Comparison of ENCODE assay signal across 15 cellular contexts in the genomic region with DNA sequence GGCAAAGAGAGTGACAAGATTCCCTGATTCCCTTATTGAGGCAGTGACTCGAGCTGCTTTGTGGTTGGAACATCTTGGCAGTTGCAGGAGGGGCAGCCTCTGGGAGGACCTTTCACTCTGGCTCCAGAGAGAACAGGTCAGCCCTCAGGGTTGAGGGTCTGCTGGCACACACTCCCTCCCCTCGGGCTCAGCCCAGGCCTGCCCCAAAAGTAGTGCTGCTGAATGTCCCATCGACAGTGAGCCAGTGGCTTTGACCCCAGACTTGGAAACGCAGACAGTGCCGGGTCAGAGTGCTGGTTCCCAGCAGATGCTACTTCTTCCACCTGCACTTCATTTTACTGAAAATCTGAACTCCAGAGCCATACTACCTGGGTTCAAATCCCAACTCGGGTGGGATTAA. TPM values are rescaled to one million over a fixed set of nuclear protein-coding genes. Genes with fewer than 3 reads are reported as not detected.
DNase-seq lines count a peak whose midpoint lies in the region; ATAC-seq and TF ChIP-seq lines count a peak whose summit lies in the region.
"Had no signal": no experiment of that assay in that cellular context is flagged by ENCODE, and none has a peak within 500 bp of the region (broad histone marks: within the 10 kb centered on the region; RNA-seq: fewer than 3 reads in every experiment).

No MANE protein-coding gene starts in this region.

- H3K27me3 ChIP-seq in MG63 (no peaks in the 10 kb centered on the region), suprapubic skin (peaks cover 16% of the 10 kb centered on the region), spleen (replicated peaks in 1 of 7) (peaks cover 0 to 12% (median 2%) of the 10 kb centered on the region in 7 donors)
- H3K27me3 ChIP-seq: BLaER1 treated with 17β-estradiol and CSF1 and Interleukin-3, amounts not matched to agents 10 nM and 100 nM had no signal

- WGBS in suprapubic skin = 62% methylated on average over 6 of the region's 6 CpGs
- WGBS in spleen, 5 donors = 73 to 75% (median 73%) methylated on average over 6 of the region's 6 CpGs

- H3K27ac Mint-ChIP-seq in neural crest cell (ENCODE audit: unreplicated experiment) = peak overlapping the region; percentile 71

- no peaks in the 10 kb centered on the region for H3K4me1 Mint-ChIP-seq in neural crest cell

- no peak for ATAC-seq in GM19467 (IDR thresholded peaks at IDR 0.05; ENCODE audit: unreplicated experiment)
- ATAC-seq: Panc1 had no signal

- H3K27ac ChIP-seq in coronary artery (no peak overlapping the region), suprapubic skin (no peak overlapping the region), spleen (no peak overlapping the region)
- H3K27ac ChIP-seq: BLaER1 treated with 17β-estradiol and CSF1 and Interleukin-3, amounts not matched to agents 10 nM and 100 nM had no signal

- TF ChIP-seq POLR2A in suprapubic skin (IDR thresholded peaks at IDR 0.05) = no peak
- TF ChIP-seq POLR2A in spleen (IDR thresholded peaks at IDR 0.05) = no peak

- intact Hi-C loops in spleen (cut with DNase I; ENCODE audit: low total_unique reads) = no loop called here

- TF ChIP-seq EP300 in suprapubic skin (IDR thresholded peaks at IDR 0.05) = no peak

- peaks cover 5% of the 10 kb centered on the region for H3K27me3 Mint-ChIP-seq in neural crest cell (ENCODE audit: low read depth)

- H3K4me1 ChIP-seq in suprapubic skin (no peaks in the 10 kb centered on the region), spleen (no peaks in the 10 kb centered on the region)

- H3K9me3 Mint-ChIP-seq in neural crest cell = no peaks in the 10 kb centered on the region

- H3K36me3 ChIP-seq in MG63 (no peaks in the 10 kb centered on the region), suprapubic skin (no peaks in the 10 kb centered on the region), spleen (no peaks in the 10 kb centered on the region)
- H3K36me3 ChIP-seq: BLaER1 treated with 17β-estradiol and CSF1 and Interleukin-3, amounts not matched to agents 10 nM and 100 nM had no signal

- no peak for TF ChIP-seq CTCF in coronary artery (IDR thresholded peaks at IDR 0.05)
- TF ChIP-seq CTCF in neural crest cell (conservative IDR thresholded peaks at IDR 0.05) = no peak
- no peak for TF ChIP-seq CTCF in suprapubic skin (IDR thresholded peaks at IDR 0.05)
- TF ChIP-seq CTCF in spleen (IDR thresholded peaks at IDR 0.05 in 8 of 11, conservative IDR thresholded peaks at IDR 0.05 in 3 of 11) = no peak

- H3K4me3 ChIP-seq in MG63 (no peak overlapping the region), coronary artery (no peak overlapping the region), suprapubic skin (no peak overlapping the region), spleen (no peak overlapping the region)
- H3K4me3 ChIP-seq: BLaER1 treated with 17β-estradiol and CSF1 and Interleukin-3, amounts not matched to agents 10 nM and 100 nM had no signal

- no peak overlapping the region for H3K4me3 Mint-ChIP-seq in neural crest cell

- H3K9me3 ChIP-seq in MG63 = no peaks in the 10 kb centered on the region
- no peaks in the 10 kb centered on the region for H3K9me3 ChIP-seq in suprapubic skin
- no peaks in the 10 kb centered on the region for H3K9me3 ChIP-seq in spleen
- H3K9me3 ChIP-seq: BLaER1 treated with 17β-estradiol and CSF1 and Interleukin-3, amounts not matched to agents 10 nM and 100 nM had no signal

- no peaks in the 10 kb centered on the region for H3K36me3 Mint-ChIP-seq in neural crest cell (ENCODE audit: low read depth)

- DNase-seq in MG63 = peak; percentile 8
- DNase-seq in coronary artery (ENCODE audit: low spot score) = peak; percentile 57
- DNase-seq in neural crest cell (ENCODE audit: low read depth, low spot score) = no peak
- DNase-seq in suprapubic skin (ENCODE audit: low spot score in 2 of 2) = peak; percentile 40 to 60
- no peak for DNase-seq in GM03348 (ENCODE audit: low spot score)
- no peak for DNase-seq in spleen
- DNase-seq: DMS79, KBM-7, NCI-H1105 treated with DMSO at 0.1 percent for 48 hours, NCI-H1694, NCI-H2081 treated with DMSO at 0.1 percent for 48 hours had no signal

RNA-seq across cellular contexts. Expression of a gene that starts 25.6 kb away (rescaled TPM):
- total RNA-seq in MG63 (2014; rRNA removed; shearing (Covaris generic); ENCODE audit: low replicate concordance) = 0.03 TPM in 1 of 2 replicates, not detected in the other
- 0.23 and 0.42 TPM in 2 replicates for total RNA-seq in neural crest cell
- 1 to 10 TPM in 2 of 4 donors, under 1 TPM in 1, not detected in 1; 0.86 to 2.2 (median 1.0) TPM for total RNA-seq in suprapubic skin
- total RNA-seq in spleen = 1 to 10 TPM in 1 of 7 donors, under 1 TPM in 4, not detected in 2; 0.20 to 1.5 (median 0.34) TPM
- polyA plus RNA-seq in spleen = under 1 TPM; 0.02 to 0.22 (median 0.08) TPM
- total RNA-seq: NCI-H460 had no signal

Comparison
In these comparisons a context has a peak if more than half of its experiments do, and no peak if none do; other contexts are left out.
1. DNase-seq: peak in MG63 (single experiment), coronary artery (single experiment) and suprapubic skin (2 of 2); none in neural crest cell (single experiment), GM03348 (single experiment) and spleen (single experiment).